8 cellular contexts compared by ENCODE assay signal in genomic region chr19:48490980-48491792, GRCh38. TPM values are rescaled to one million over a fixed set of nuclear protein-coding genes. Genes with fewer than 3 reads are reported as not detected.
DNase-seq lines count a peak whose midpoint lies in the region; ATAC-seq and TF ChIP-seq lines count a peak whose summit lies in the region.

No MANE protein-coding gene starts in this region.

- peaks cover 29% of the 10 kb centered on the region for H3K4me1 Mint-ChIP-seq in activated CD4-positive, alpha-beta memory T cell treated with anti-CD3 and anti-CD28 coated beads for 36 hours (ENCODE audit: low read depth)
- H3K4me1 Mint-ChIP-seq in endothelial cell (ENCODE audit: unreplicated experiment), result peaks cover 24% of the 10 kb centered on the region

- intact Hi-C loops in activated CD4-positive, alpha-beta memory T cell treated with anti-CD3 and anti-CD28 coated beads for 36 hours (cut with micrococcal nuclease), result loop anchor here (5.0 kb wide), 2 partner anchors 74 to 169 kb away; a partner anchor contains a TSS

- H3K27ac Mint-ChIP-seq in activated CD4-positive, alpha-beta memory T cell treated with anti-CD3 and anti-CD28 coated beads for 36 hours, result no peak overlapping the region
- H3K27ac Mint-ChIP-seq in endothelial cell (ENCODE audit: unreplicated experiment), result no peak overlapping the region

- peak; percentile 69 for DNase-seq in Daoy (ENCODE audit: low read depth)
- peak; percentile 71 for DNase-seq in NAMALWA (ENCODE audit: low spot score)
- peak; percentile 72 for DNase-seq in activated CD4-positive, alpha-beta memory T cell treated with anti-CD3 and anti-CD28 coated beads for 36 hours
- no peak for DNase-seq in endothelial cell (ENCODE audit: low spot score)
- DNase-seq in stimulated activated CD8-positive, alpha-beta memory T cell treated with anti-CD3 and anti-CD28 coated beads, Interleukin-12 subunit alpha, Interleukin-12 subunit beta, amount 100 ng/mL, for 1 hour (ENCODE audit: low read depth), result peak; percentile 39

- peaks cover 35% of the 10 kb centered on the region for H3K27me3 Mint-ChIP-seq in activated CD4-positive, alpha-beta memory T cell treated with anti-CD3 and anti-CD28 coated beads for 36 hours
- peaks cover 27% of the 10 kb centered on the region for H3K27me3 Mint-ChIP-seq in endothelial cell (ENCODE audit: unreplicated experiment)

- POLR2A ChIA-PET in activated CD4-positive, alpha-beta memory T cell treated with anti-CD3 and anti-CD28 coated beads for 36 hours (lab: Charles Lee), result no interaction called here

- CTCF ChIA-PET in activated CD4-positive, alpha-beta memory T cell treated with anti-CD3 and anti-CD28 coated beads for 36 hours (lab: Charles Lee), result interaction anchor here (1.0 to 6.2 kb wide), 6 partner anchors 11 to 117 kb away, joined by 3 to 164 read pairs (median 20); partner anchors contain the start of gene KDELR1

- no peak overlapping the region for H3K4me3 Mint-ChIP-seq in activated CD4-positive, alpha-beta memory T cell treated with anti-CD3 and anti-CD28 coated beads for 36 hours
- H3K4me3 Mint-ChIP-seq in endothelial cell (ENCODE audit: unreplicated experiment), result peak overlapping the region; percentile 31

- ATAC-seq in GM19455 (IDR thresholded peaks at IDR 0.05; ENCODE audit: unreplicated experiment), result no peak
- ATAC-seq in GM21360 (IDR thresholded peaks at IDR 0.05; ENCODE audit: unreplicated experiment), result no peak
- ATAC-seq in GM18867 (IDR thresholded peaks at IDR 0.05; ENCODE audit: unreplicated experiment), result no peak

- TF ChIP-seq CTCF in endothelial cell (IDR thresholded peaks at IDR 0.05; ENCODE audit: unreplicated experiment), result no peak

- H3K9me3 Mint-ChIP-seq in activated CD4-positive, alpha-beta memory T cell treated with anti-CD3 and anti-CD28 coated beads for 36 hours, result no peaks in the 10 kb centered on the region
- H3K9me3 Mint-ChIP-seq in endothelial cell (ENCODE audit: unreplicated experiment), result no peaks in the 10 kb centered on the region

- H3K36me3 Mint-ChIP-seq in activated CD4-positive, alpha-beta memory T cell treated with anti-CD3 and anti-CD28 coated beads for 36 hours, result no peaks in the 10 kb centered on the region
- H3K36me3 Mint-ChIP-seq in endothelial cell (ENCODE audit: low read depth, unreplicated experiment), result no peaks in the 10 kb centered on the region

RNA-seq across cellular contexts. Expression of gene LMTK3, which starts 20.4 kb away (rescaled TPM):
- under 0.01 TPM in 1 of 2 replicates, not detected in the other for total RNA-seq in Daoy (2014; rRNA removed; shearing (Covaris generic))
- 1 to 10 TPM; 3.6 to 3.8 TPM for total RNA-seq in activated CD4-positive, alpha-beta memory T cell treated with anti-CD3 and anti-CD28 coated beads for 36 hours
- total RNA-seq in endothelial cell (ENCODE audit: unreplicated experiment), result 3.0 TPM

RNA-seq across cellular contexts. Expression of gene CYTH2, which starts 22.0 kb away (rescaled TPM):
- 43.3 and 93.8 TPM in 2 replicates for total RNA-seq in Daoy (2014; rRNA removed; shearing (Covaris generic))
- 10 to 100 TPM; 31.5 to 33.6 TPM for total RNA-seq in activated CD4-positive, alpha-beta memory T cell treated with anti-CD3 and anti-CD28 coated beads for 36 hours
- 165 TPM for total RNA-seq in endothelial cell (ENCODE audit: unreplicated experiment)

RNA-seq across cellular contexts. Expression of gene KCNJ14, which starts 35.8 kb away (rescaled TPM):
- total RNA-seq in Daoy (2014; rRNA removed; shearing (Covaris generic)), result 1.8 and 3.8 TPM in 2 replicates
- total RNA-seq in activated CD4-positive, alpha-beta memory T cell treated with anti-CD3 and anti-CD28 coated beads for 36 hours, result 1 to 10 TPM; 1.2 TPM
- total RNA-seq in endothelial cell (ENCODE audit: unreplicated experiment), result 0.95 TPM

RNA-seq across cellular contexts. Expression of gene GRWD1, which starts 45.4 kb away (rescaled TPM):
- total RNA-seq in Daoy (2014; rRNA removed; shearing (Covaris generic)), result 108 and 129 TPM in 2 replicates
- 10 to 100 TPM; 38.8 to 45.3 TPM for total RNA-seq in activated CD4-positive, alpha-beta memory T cell treated with anti-CD3 and anti-CD28 coated beads for 36 hours
- 38.4 TPM for total RNA-seq in endothelial cell (ENCODE audit: unreplicated experiment)
